In the genomic region with DNA sequence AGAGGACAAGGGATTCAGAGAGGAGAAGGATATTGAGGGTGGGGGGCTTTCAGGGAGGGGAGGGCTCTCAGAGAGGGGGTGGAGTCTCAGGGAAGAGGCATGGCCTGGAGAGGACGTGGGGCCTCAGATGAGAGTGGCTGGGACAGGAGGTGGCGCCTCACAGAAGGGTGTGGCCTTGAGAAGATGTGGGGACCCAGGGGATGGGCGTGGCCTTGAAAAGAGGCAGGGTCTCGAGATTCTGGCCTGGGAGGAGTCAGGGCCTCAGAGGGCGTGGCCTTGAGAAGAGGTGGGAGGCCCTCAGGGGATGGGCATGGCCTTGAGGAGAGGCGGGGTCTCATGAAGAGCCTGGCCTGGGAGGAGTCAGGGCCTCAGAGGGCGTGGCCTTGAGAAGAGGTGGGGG, we compare ENCODE assay signal across 1 cellular context.
TF ChIP-seq lines count a peak whose summit lies in the region.

No MANE protein-coding gene starts in this region.

TF ChIP-seq in HCT116, 20 proteins besides CTCF, POLR2A, EP300 and RAD21:
- TF ChIP-seq ELF1 (IDR thresholded peaks at IDR 0.05; ENCODE audit: borderline replicate concordance, low read depth) (no peak), ATF3 (IDR thresholded peaks at IDR 0.05) (no peak), FOSL1 (IDR thresholded peaks at IDR 0.05; ENCODE audit: low read depth) (no peak), SRF (IDR thresholded peaks at IDR 0.05; ENCODE audit: low read depth) (no peak), YY1 (IDR thresholded peaks at IDR 0.05; ENCODE audit: extremely low read depth, insufficient replicate concordance, low read depth, low read length) (no peak), EGR1 (IDR thresholded peaks at IDR 0.05; ENCODE audit: low read depth) (no peak), CEBPB (IDR thresholded peaks at IDR 0.05; ENCODE audit: low read depth) (no peak), TCF7L2 (IDR thresholded peaks at IDR 0.05; ENCODE audit: borderline replicate concordance, extremely low read depth, insufficient read depth, insufficient read length) (no peak), SP1 (IDR thresholded peaks at IDR 0.05; ENCODE audit: low read depth) (no peak), MAX (IDR thresholded peaks at IDR 0.05) (no peak), EZH2phosphoT487 (IDR thresholded peaks at IDR 0.05; ENCODE audit: borderline replicate concordance) (no peak), ZFX (IDR thresholded peaks at IDR 0.05) (no peak), SIN3A (IDR thresholded peaks at IDR 0.05; ENCODE audit: low read depth) (no peak), CBX3 (IDR thresholded peaks at IDR 0.05; ENCODE audit: low read depth) (no peak), POLR2AphosphoS5 (IDR thresholded peaks at IDR 0.05; ENCODE audit: low read depth, low read length) (no peak)
- TF ChIP-seq, protein P1, sequence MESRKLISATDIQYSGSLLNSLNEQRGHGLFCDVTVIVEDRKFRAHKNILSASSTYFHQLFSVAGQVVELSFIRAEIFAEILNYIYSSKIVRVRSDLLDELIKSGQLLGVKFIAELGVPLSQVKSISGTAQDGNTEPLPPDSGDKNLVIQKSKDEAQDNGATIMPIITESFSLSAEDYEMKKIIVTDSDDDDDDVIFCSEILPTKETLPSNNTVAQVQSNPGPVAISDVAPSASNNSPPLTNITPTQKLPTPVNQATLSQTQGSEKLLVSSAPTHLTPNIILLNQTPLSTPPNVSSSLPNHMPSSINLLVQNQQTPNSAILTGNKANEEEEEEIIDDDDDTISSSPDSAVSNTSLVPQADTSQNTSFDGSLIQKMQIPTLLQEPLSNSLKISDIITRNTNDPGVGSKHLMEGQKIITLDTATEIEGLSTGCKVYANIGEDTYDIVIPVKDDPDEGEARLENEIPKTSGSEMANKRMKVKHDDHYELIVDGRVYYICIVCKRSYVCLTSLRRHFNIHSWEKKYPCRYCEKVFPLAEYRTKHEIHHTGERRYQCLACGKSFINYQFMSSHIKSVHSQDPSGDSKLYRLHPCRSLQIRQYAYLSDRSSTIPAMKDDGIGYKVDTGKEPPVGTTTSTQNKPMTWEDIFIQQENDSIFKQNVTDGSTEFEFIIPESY (IDR thresholded peaks at IDR 0.05; ENCODE audit: extremely low read depth, insufficient replicate concordance, low read length), result no peak
- TF ChIP-seq, protein P2, sequence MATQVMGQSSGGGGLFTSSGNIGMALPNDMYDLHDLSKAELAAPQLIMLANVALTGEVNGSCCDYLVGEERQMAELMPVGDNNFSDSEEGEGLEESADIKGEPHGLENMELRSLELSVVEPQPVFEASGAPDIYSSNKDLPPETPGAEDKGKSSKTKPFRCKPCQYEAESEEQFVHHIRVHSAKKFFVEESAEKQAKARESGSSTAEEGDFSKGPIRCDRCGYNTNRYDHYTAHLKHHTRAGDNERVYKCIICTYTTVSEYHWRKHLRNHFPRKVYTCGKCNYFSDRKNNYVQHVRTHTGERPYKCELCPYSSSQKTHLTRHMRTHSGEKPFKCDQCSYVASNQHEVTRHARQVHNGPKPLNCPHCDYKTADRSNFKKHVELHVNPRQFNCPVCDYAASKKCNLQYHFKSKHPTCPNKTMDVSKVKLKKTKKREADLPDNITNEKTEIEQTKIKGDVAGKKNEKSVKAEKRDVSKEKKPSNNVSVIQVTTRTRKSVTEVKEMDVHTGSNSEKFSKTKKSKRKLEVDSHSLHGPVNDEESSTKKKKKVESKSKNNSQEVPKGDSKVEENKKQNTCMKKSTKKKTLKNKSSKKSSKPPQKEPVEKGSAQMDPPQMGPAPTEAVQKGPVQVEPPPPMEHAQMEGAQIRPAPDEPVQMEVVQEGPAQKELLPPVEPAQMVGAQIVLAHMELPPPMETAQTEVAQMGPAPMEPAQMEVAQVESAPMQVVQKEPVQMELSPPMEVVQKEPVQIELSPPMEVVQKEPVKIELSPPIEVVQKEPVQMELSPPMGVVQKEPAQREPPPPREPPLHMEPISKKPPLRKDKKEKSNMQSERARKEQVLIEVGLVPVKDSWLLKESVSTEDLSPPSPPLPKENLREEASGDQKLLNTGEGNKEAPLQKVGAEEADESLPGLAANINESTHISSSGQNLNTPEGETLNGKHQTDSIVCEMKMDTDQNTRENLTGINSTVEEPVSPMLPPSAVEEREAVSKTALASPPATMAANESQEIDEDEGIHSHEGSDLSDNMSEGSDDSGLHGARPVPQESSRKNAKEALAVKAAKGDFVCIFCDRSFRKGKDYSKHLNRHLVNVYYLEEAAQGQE (IDR thresholded peaks at IDR 0.05; ENCODE audit: low read depth), result no peak
